21 cellular contexts compared by ENCODE assay signal in the genomic region with DNA sequence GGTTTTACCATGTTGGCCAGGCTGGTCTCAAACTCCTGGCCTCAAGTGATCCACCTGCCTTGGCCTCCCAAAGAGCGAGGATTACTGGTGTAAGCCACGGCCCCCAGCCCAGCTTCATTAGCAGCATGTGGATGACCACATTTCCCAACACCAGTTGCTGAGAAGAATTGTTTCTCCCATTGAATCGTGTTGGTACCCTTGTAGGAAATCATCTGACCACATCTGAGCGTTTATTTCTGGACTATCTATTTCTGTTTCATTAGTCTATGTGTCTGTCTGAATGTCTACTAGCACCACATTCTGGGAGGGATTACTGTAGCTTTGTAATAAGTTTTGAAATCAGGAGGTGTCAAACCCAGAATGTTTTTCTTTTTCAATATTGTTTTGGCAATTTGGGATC.
DNase-seq lines count a peak whose midpoint lies in the region; ATAC-seq and TF ChIP-seq lines count a peak whose summit lies in the region.
"Had no signal": no experiment of that assay in that cellular context is flagged by ENCODE, and none has a peak within 500 bp of the region (broad histone marks: within the 10 kb centered on the region; RNA-seq: fewer than 3 reads in every experiment).

No MANE protein-coding gene starts in this region.

- H3K27me3 ChIP-seq in heart left ventricle (no peaks in the 10 kb centered on the region), right atrium auricular region (no peaks in the 10 kb centered on the region), hepatocyte (no peaks in the 10 kb centered on the region)
- H3K27me3 ChIP-seq: SJSA1 had no signal

- TF ChIP-seq CTCF in heart left ventricle (IDR thresholded peaks at IDR 0.05): no peak
- TF ChIP-seq CTCF in right atrium auricular region (IDR thresholded peaks at IDR 0.05): no peak
- TF ChIP-seq CTCF in HEK293 (tag by site-specific recombination; IDR thresholded peaks at IDR 0.05): no peak
- TF ChIP-seq CTCF in RWPE1 (conservative IDR thresholded peaks at IDR 0.05; ENCODE audit: low read depth): no peak
- TF ChIP-seq CTCF in hepatocyte (IDR thresholded peaks at IDR 0.05; ENCODE audit: poor library complexity): no peak

- H3K79me2 ChIP-seq in hepatocyte: peaks cover 71% of the 10 kb centered on the region

- H3K4me3 ChIP-seq in heart left ventricle: no peak overlapping the region
- H3K4me3 ChIP-seq in right atrium auricular region: no peak overlapping the region
- H3K4me3 ChIP-seq in HEK293 (ENCODE audit: low read depth, low read length): no peak overlapping the region
- H3K4me3 ChIP-seq in hepatocyte: no peak overlapping the region
- H3K4me3 ChIP-seq: SJSA1 had no signal

- DNase-seq in heart left ventricle (no peak), right atrium auricular region (ENCODE audit: low spot score) (no peak), myocyte (ENCODE audit: low read depth) (peak; percentile 95), RWPE1 (ENCODE audit: low spot score) (no peak), hypothalamus (lab: John Stamatoyannopoulos, UW) (no peak), hepatocyte (ENCODE audit: low spot score) (no peak)
- DNase-seq: C1 segment of cervical spinal cord; CD4-positive, alpha-beta memory T cell; COR-L47; HCEC 1CT; NCI-H1092 treated with DMSO at 0.1 percent for 48 hours; NCI-H1436; NCI-H187; NCI-H2081 treated with DMSO at 0.1 percent for 48 hours; NCI-H2171; NCI-H226; NCI-H510A; NCI-H69 had no signal

- intact Hi-C loops in heart left ventricle (cut with DNase I): no loop called here

- H2AFZ ChIP-seq in hepatocyte: no peak overlapping the region

- no peak overlapping the region for H3K4me2 ChIP-seq in hepatocyte
- H3K4me2 ChIP-seq: KMS-11 had no signal

- no peaks in the 10 kb centered on the region for H3K9me3 ChIP-seq in heart left ventricle
- H3K9me3 ChIP-seq in right atrium auricular region: no peaks in the 10 kb centered on the region
- H3K9me3 ChIP-seq in HEK293 (ENCODE audit: control insufficient read depth, insufficient read depth, low read depth, low read length): no peaks in the 10 kb centered on the region
- H3K9me3 ChIP-seq in hepatocyte (ENCODE audit: low read depth): no peaks in the 10 kb centered on the region
- H3K9me3 ChIP-seq: SJSA1 had no signal

- TF ChIP-seq POLR2A in heart left ventricle (IDR thresholded peaks at IDR 0.05): no peak

- 65 to 79% (median 72%) methylated on average over 4 of the region's 4 CpGs for WGBS in heart left ventricle, 4 donors
- over 99% methylated on average over 4 of the region's 4 CpGs for WGBS in hepatocyte (ENCODE audit: low lambda C conversion rate, missing lambda C conversion rate)

- peak in 3 of 4 donors; percentile 17 to 48 (median 46) for ATAC-seq in heart left ventricle

- H3K4me1 ChIP-seq in heart left ventricle: peaks cover 3 to 56% (median 24%) of the 10 kb centered on the region in 12 donors
- peaks cover 0 to 12% of the 10 kb centered on the region in 2 donors for H3K4me1 ChIP-seq in right atrium auricular region
- H3K4me1 ChIP-seq in HEK293 (ENCODE audit: control insufficient read depth, insufficient read depth, low read length): peaks cover 12% of the 10 kb centered on the region
- peaks cover 5% of the 10 kb centered on the region for H3K4me1 ChIP-seq in hepatocyte (ENCODE audit: insufficient read depth)
- H3K4me1 ChIP-seq: SJSA1 had no signal

- CTCF ChIA-PET in HEK293 (lab: Yijun Ruan, JAX) (interaction anchor here (1.1 to 1.3 kb wide), 2 partner anchors 11 to 21 kb away, joined by 4 to 5 read pairs; no protein-coding TSS in a partner anchor), RWPE1 (lab: Yijun Ruan, JAX) (interaction anchor here (1.1 kb wide), 1 partner anchor 11 kb away, joined by 5 read pairs; no protein-coding TSS in a partner anchor)

- no peaks in the 10 kb centered on the region for H3K9me2 ChIP-seq in hepatocyte (replicated peaks; ENCODE audit: insufficient read depth)

- H3K27ac ChIP-seq in heart left ventricle (peak overlapping the region in 3 of 12 donors; percentile 11 to 29 (median 20)), right atrium auricular region (no peak overlapping the region), HEK293 (ENCODE audit: extremely low read depth, low read depth, low read length) (no peak overlapping the region), RWPE1 (no peak overlapping the region), hepatocyte (no peak overlapping the region)
- H3K27ac ChIP-seq: KMS-11, SJSA1 had no signal

- peaks cover 5% of the 10 kb centered on the region for H4K20me1 ChIP-seq in hepatocyte (ENCODE audit: insufficient read depth, poor library complexity, severe bottlenecking)

- POLR2A ChIA-PET in HEK293 (lab: Yijun Ruan, JAX): no interaction called here
- POLR2A ChIA-PET in RWPE1 (lab: Yijun Ruan, JAX; ENCODE audit: low non-redundant PET): no interaction called here

- H3K36me3 ChIP-seq in heart left ventricle: no peaks in the 10 kb centered on the region
- no peaks in the 10 kb centered on the region for H3K36me3 ChIP-seq in right atrium auricular region
- no peaks in the 10 kb centered on the region for H3K36me3 ChIP-seq in HEK293 (ENCODE audit: control insufficient read depth in 2 of 2, insufficient read depth in 1 of 2, low read length in 2 of 2)
- no peaks in the 10 kb centered on the region for H3K36me3 ChIP-seq in hepatocyte (replicated peaks; ENCODE audit: insufficient read depth, low read depth)

TF ChIP-seq in HEK293, 187 proteins besides CTCF, POLR2A, EP300 and RAD21:
- TF ChIP-seq ZNF561 (tag by site-specific recombination; IDR thresholded peaks at IDR 0.05; ENCODE audit: borderline replicate concordance): no peak
- TF ChIP-seq, protein P1, sequence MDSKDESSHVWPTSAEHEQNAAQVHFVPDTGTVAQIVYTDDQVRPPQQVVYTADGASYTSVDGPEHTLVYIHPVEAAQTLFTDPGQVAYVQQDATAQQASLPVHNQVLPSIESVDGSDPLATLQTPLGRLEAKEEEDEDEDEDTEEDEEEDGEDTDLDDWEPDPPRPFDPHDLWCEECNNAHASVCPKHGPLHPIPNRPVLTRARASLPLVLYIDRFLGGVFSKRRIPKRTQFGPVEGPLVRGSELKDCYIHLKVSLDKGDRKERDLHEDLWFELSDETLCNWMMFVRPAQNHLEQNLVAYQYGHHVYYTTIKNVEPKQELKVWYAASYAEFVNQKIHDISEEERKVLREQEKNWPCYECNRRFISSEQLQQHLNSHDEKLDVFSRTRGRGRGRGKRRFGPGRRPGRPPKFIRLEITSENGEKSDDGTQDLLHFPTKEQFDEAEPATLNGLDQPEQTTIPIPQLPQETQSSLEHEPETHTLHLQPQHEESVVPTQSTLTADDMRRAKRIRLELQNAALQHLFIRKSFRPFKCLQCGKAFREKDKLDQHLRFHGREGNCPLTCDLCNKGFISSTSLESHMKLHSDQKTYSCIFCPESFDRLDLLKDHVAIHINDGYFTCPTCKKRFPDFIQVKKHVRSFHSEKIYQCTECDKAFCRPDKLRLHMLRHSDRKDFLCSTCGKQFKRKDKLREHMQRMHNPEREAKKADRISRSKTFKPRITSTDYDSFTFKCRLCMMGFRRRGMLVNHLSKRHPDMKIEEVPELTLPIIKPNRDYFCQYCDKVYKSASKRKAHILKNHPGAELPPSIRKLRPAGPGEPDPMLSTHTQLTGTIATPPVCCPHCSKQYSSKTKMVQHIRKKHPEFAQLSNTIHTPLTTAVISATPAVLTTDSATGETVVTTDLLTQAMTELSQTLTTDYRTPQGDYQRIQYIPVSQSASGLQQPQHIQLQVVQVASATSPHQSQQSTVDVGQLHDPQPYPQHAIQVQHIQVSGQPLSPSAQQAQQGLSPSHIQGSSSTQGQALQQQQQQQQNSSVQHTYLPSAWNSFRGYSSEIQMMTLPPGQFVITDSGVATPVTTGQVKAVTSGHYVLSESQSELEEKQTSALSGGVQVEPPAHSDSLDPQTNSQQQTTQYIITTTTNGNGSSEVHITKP (tag by site-specific recombination; IDR thresholded peaks at IDR 0.05): no peak
- TF ChIP-seq ZNF366 (tag by site-specific recombination; conservative IDR thresholded peaks at IDR 0.05): no peak
- no peak for TF ChIP-seq ZNF274 (IDR thresholded peaks at IDR 0.05; ENCODE audit: low read length)
- no peak for TF ChIP-seq ZNF274 (tag by site-specific recombination; IDR thresholded peaks at IDR 0.05; ENCODE audit: borderline replicate concordance)
- TF ChIP-seq ZNF521 (tag by site-specific recombination; IDR thresholded peaks at IDR 0.05): no peak
- peak; percentile 46 for TF ChIP-seq SCRT2 (tag by site-specific recombination; IDR thresholded peaks at IDR 0.05)
- TF ChIP-seq ZFP69B (tag by site-specific recombination; IDR thresholded peaks at IDR 0.05): no peak
- no peak for TF ChIP-seq ZNF747 (tag by site-specific recombination; IDR thresholded peaks at IDR 0.05)
- no peak for TF ChIP-seq ZNF610 (tag by site-specific recombination; IDR thresholded peaks at IDR 0.05; ENCODE audit: borderline replicate concordance)
TF ChIP-seq in HEK293: peak in this region for 1.
